18 cellular contexts compared by ENCODE assay signal in genomic region chr3:59321881-59322540, GRCh38.
"Had no signal": no experiment of that assay in that cellular context is flagged by ENCODE, and none has a peak within 500 bp of the region (broad histone marks: within the 10 kb centered on the region; RNA-seq: fewer than 3 reads in every experiment).

No MANE protein-coding gene starts in this region.

- FAIRE-seq: small intestine had no signal

- H3K9me3 ChIP-seq: ascending aorta, mucosa of descending colon, neutrophil, right atrium auricular region, upper lobe of left lung had no signal

- ATAC-seq: activated CD8-positive, alpha-beta T cell treated with anti-CD3 and anti-CD28 coated beads, Interleukin-2, amount 10 ng/mL, durations not matched to agents 7 days and 5 days; mucosa of descending colon; naive thymus-derived CD8-positive, alpha-beta T cell; stimulated activated memory B cell treated with anti-CD40 and anti-IgM and Interleukin-4, amounts not matched to agents 10 μg/mL and 1 μg/mL and 100 μg/mL, for 72 hours had no signal

- H3K4me3 ChIP-seq: ascending aorta, mucosa of descending colon, right atrium auricular region, upper lobe of left lung had no signal

- H3K27ac ChIP-seq: ascending aorta, epithelial cell of prostate, neutrophil, right atrium auricular region, upper lobe of left lung had no signal

- DNase-seq: activated CD4-positive, alpha-beta T cell treated with anti-CD3 and anti-CD28 coated beads for 4 hours; activated CD8-positive, alpha-beta memory T cell treated with anti-CD3 and anti-CD28 coated beads, Interleukin-2, amount 50 U/mL, for 48 hours; activated CD8-positive, alpha-beta T cell treated with anti-CD3 and anti-CD28 coated beads, Interleukin-2, amount 10 ng/mL, durations not matched to agents 7 days and 5 days; activated naive CD8-positive, alpha-beta T cell treated with anti-CD3 and anti-CD28 coated beads, Interleukin-2, amount 10 ng/mL, durations not matched to agents 7 days and 5 days; central memory CD4-positive, alpha-beta T cell; cortex of kidney; effector memory CD4-positive, alpha-beta T cell; hippocampal formation; mucosa of descending colon; naive thymus-derived CD8-positive, alpha-beta T cell; small intestine; T1000; upper lobe of left lung had no signal

- H3K36me3 ChIP-seq: ascending aorta, neutrophil, right atrium auricular region, upper lobe of left lung had no signal

- H3K4me1 ChIP-seq: ascending aorta, right atrium auricular region had no signal

- H3K27me3 ChIP-seq: ascending aorta, neutrophil, right atrium auricular region, upper lobe of left lung had no signal
